In genomic region chr5:17167171-17167891, GRCh38 we compare ENCODE assay signal across 21 cellular contexts. TPM values are rescaled to one million over a fixed set of nuclear protein-coding genes. Genes with fewer than 3 reads are reported as not detected.
DNase-seq lines count a peak whose midpoint lies in the region; ATAC-seq and TF ChIP-seq lines count a peak whose summit lies in the region.
"Had no signal": no experiment of that assay in that cellular context is flagged by ENCODE, and none has a peak within 500 bp of the region (broad histone marks: within the 10 kb centered on the region; RNA-seq: fewer than 3 reads in every experiment).

No MANE protein-coding gene starts in this region.

- ATAC-seq in HG03280 (IDR thresholded peaks at IDR 0.05; ENCODE audit: unreplicated experiment) (no peak), HG03442 (IDR thresholded peaks at IDR 0.05; ENCODE audit: unreplicated experiment) (no peak), HG02981 (IDR thresholded peaks at IDR 0.05; ENCODE audit: unreplicated experiment) (no peak), HG03342 (IDR thresholded peaks at IDR 0.05; ENCODE audit: unreplicated experiment) (no peak)
- ATAC-seq: activated CD4-positive, alpha-beta T cell treated with anti-CD3 and anti-CD28 coated beads for 36 hours; activated CD8-positive, alpha-beta T cell treated with anti-CD3 and anti-CD28 coated beads, Interleukin-2, amount 10 ng/mL, durations not matched to agents 7 days and 5 days; SK-N-SH treated with all-trans-retinoic acid at 6 μM for 48 hours had no signal

- in situ Hi-C loops in astrocyte of the cerebellum (cut with HindIII; ENCODE audit: low sequenced_read_pairs) = no loop called here

- H3K4me3 ChIP-seq in H7 (ENCODE audit: insufficient read depth, low read depth, low read length) (no peak overlapping the region), astrocyte of the cerebellum (ENCODE audit: low read depth, low read length) (no peak overlapping the region)
- H3K4me3 ChIP-seq: ascending aorta, HAP-1, transverse colon had no signal

- DNase-seq in A172 (ENCODE audit: low spot score) (peak; percentile 38), H7 (peak; percentile 32), astrocyte of the cerebellum (ENCODE audit: low read depth) (peak; percentile 73), kidney tubule cell (ENCODE audit: low spot score) (peak; percentile 44)
- DNase-seq: activated CD4-positive, alpha-beta T cell treated with anti-CD3 and anti-CD28 coated beads for 36 hours; activated CD8-positive, alpha-beta T cell treated with anti-CD3 and anti-CD28 coated beads, Interleukin-2, amount 10 ng/mL, durations not matched to agents 7 days and 5 days; cerebellar nuclear complex; DMS53; mammary epithelial cell; NCI-H1436; nucleus accumbens; small intestine; transverse colon had no signal

- no peaks in the 10 kb centered on the region; the same call in 1 of the 2 replicates for H3K27me3 ChIP-seq in H7 (ENCODE audit: control insufficient read depth, insufficient read depth, low read length)
- H3K27me3 ChIP-seq: ascending aorta, transverse colon had no signal

- H3K36me3 ChIP-seq in H7 (replicated peaks; ENCODE audit: control insufficient read depth, insufficient read depth, low read length) = no peaks in the 10 kb centered on the region
- H3K36me3 ChIP-seq: ascending aorta, HAP-1, transverse colon had no signal

- no peak for TF ChIP-seq CTCF in astrocyte of the cerebellum (IDR thresholded peaks at IDR 0.05; ENCODE audit: low read depth, low read length, missing control alignments)

RNA-seq across cellular contexts. Expression of gene BASP1, which starts 50.1 kb away (rescaled TPM):
- total RNA-seq in A172 (2014; rRNA removed; shearing (Covaris generic)) = 49.2 and 72.9 TPM in 2 replicates
- total RNA-seq in H7 (2014; rRNA removed; shearing (Covaris generic)) = 144 and 153 TPM in 2 replicates
- total RNA-seq: activated CD8-positive, alpha-beta T cell treated with anti-CD3 and anti-CD28 coated beads, Interleukin-2, amount 10 ng/mL, durations not matched to agents 7 days and 5 days; T-helper 2 cell treated with Interferon-gamma antibody and Interleukin-4, amounts not matched to agents 100 ng/mL and 5 ng/mL, for 36 hours had no signal
